Comparison of ENCODE assay signal across 15 cellular contexts in the genomic region with DNA sequence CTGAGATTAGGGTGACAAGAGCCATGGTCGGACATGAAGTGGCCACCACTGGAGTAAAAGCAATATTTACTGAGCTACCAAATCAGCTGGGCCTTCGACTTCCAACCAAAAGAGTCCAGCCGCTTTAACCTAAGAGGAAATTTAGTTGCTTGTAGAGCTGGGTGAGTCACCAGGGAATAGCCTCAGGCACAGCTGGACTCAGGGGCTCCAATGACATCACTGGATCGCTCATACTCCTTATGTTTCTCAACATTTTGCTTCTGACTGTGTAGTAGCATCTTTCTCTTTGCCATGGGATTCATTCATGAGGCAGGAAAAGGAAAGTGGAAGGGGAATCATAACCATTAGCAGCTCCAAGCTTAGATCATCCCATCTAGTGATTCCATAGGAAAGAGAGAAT.
DNase-seq lines count a peak whose midpoint lies in the region; ATAC-seq, FAIRE-seq and TF ChIP-seq lines count a peak whose summit lies in the region.
"Had no signal": no experiment of that assay in that cellular context is flagged by ENCODE, and none has a peak within 500 bp of the region (broad histone marks: within the 10 kb centered on the region; RNA-seq: fewer than 3 reads in every experiment).

No MANE protein-coding gene starts in this region.

- H3K36me3 ChIP-seq in pancreas, result no peaks in the 10 kb centered on the region
- H3K36me3 ChIP-seq: Peyer's patch, vagina had no signal

- H3K27ac ChIP-seq in pancreas, result no peak overlapping the region
- H3K27ac ChIP-seq: HL-60, Peyer's patch, skin epidermis, vagina had no signal

- no peaks in the 10 kb centered on the region for H3K4me1 ChIP-seq in pancreas
- H3K4me1 ChIP-seq: Peyer's patch, vagina had no signal

- intact Hi-C loops in pancreas (cut with DNase I), result no loop called here

- H3K9me3 ChIP-seq in pancreas, result no peaks in the 10 kb centered on the region
- H3K9me3 ChIP-seq: Peyer's patch, vagina had no signal

- no peak for FAIRE-seq in pancreas (lab: Jason Lieb, UNC)
- FAIRE-seq: GM19239 had no signal

- H3K4me3 ChIP-seq in pancreas, result no peak overlapping the region
- H3K4me3 ChIP-seq: Peyer's patch, skin epidermis, vagina had no signal

- TF ChIP-seq CTCF in pancreas (IDR thresholded peaks at IDR 0.05), result no peak

- 42 to 60% methylated on average over 4 of the region's 4 CpGs for WGBS in pancreas, 2 donors

- DNase-seq in A172 (ENCODE audit: low spot score), result peak; percentile 80
- peak; percentile 87 for DNase-seq in H4 (ENCODE audit: low spot score)
- DNase-seq in SW480 (ENCODE audit: low spot score), result peak; percentile 27
- peak; percentile 65 for DNase-seq in fibroblast of the conjunctiva (ENCODE audit: low read depth)
- DNase-seq in amygdala (lab: John Stamatoyannopoulos, UW), result no peak
- DNase-seq in NCI-H524 treated with DMSO at 0.1 percent for 48 hours (lab: John Stamatoyannopoulos, UW), result no peak
- DNase-seq in pancreas, result no peak
- no peak for DNase-seq in NCI-H524 (lab: John Stamatoyannopoulos, UW)
- DNase-seq: activated T-cell treated with anti-CD3 and anti-CD28 coated beads, Interleukin-2, amount 50 U/mL, for 48 hours; hypothalamus; Peyer's patch had no signal

- H3K27me3 ChIP-seq in pancreas, result peaks cover 0 to 9% (median 0%) of the 10 kb centered on the region in 4 donors
- H3K27me3 ChIP-seq: Peyer's patch, vagina had no signal

- ATAC-seq in pancreas, result no peak

Comparison
In these comparisons a context has a peak if more than half of its experiments do, and no peak if none do; other contexts are left out.
1. DNase-seq: peak in A172 (single experiment), H4 (single experiment), SW480 (single experiment) and fibroblast of the conjunctiva (single experiment); none in amygdala (0 of 56), NCI-H524 treated with DMSO at 0.1 percent for 48 hours (single experiment), pancreas (0 of 6) and NCI-H524 (0 of 2).